In the genomic region with DNA sequence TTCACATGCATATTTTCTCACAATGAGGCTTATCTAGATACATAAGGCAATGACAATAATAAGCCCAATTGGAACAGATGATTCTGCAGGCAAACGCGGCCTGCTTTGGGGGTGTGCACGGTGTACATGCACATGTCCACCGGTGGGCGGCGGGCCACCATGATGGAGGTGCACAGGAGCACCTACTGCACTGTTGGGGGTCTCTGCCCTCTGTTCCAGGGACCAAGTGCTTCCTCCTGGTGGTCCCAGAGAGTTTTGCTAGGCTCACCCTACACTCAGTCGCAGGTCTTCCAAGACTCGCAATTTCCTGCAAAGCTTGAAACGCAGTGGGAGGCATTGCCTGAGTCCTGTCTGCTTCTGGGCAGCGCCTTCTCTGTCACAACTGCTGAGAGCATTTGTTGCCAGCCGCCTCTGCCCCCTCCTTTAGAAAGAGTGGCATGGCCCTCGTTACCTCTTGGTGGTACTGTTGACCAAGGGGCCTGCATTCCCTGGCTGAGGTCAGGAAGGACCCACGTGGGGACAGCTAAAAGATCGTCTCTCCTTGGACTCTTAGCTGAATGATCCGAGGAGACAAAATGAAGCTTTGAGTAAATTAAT, we compare ENCODE assay signal across 22 cellular contexts.
"Had no signal": no experiment of that assay in that cellular context is flagged by ENCODE, and none has a peak within 500 bp of the region (broad histone marks: within the 10 kb centered on the region; RNA-seq: fewer than 3 reads in every experiment).

No MANE protein-coding gene starts in this region.

- H3K36me3 ChIP-seq: neutrophil, sigmoid colon, thyroid gland had no signal

- H3K27ac Mint-ChIP-seq: activated naive CD4-positive, alpha-beta T cell treated with anti-CD3 and anti-CD28 coated beads, Interleukin-2, amount 10 ng/mL, durations not matched to agents 7 days and 5 days; dendritic cell treated with granulocyte-macrophage colony-stimulating factor and Interleukin-4, amounts not matched to agents 40 ng/mL and 50 ng/mL, for 4 days; natural killer cell; T-helper 17 cell had no signal

- H3K4me2 ChIP-seq: smooth muscle cell had no signal

- H3K4me3 ChIP-seq: sigmoid colon, smooth muscle cell, thyroid gland had no signal

- H3K36me3 Mint-ChIP-seq: natural killer cell had no signal

- H3K9me3 ChIP-seq: neutrophil, thyroid gland had no signal

- H3K4me1 Mint-ChIP-seq: activated naive CD4-positive, alpha-beta T cell treated with anti-CD3 and anti-CD28 coated beads, Interleukin-2, amount 10 ng/mL, durations not matched to agents 7 days and 5 days had no signal

- DNase-seq: activated CD4-positive, alpha-beta T cell treated with anti-CD3 and anti-CD28 coated beads for 4 hours; activated CD4-positive, alpha-beta T cell treated with anti-CD3 and anti-CD28 coated beads, Interleukin-2, amount 50 U/mL, for 48 hours; activated CD4-positive, CD25-positive, alpha-beta regulatory T cell; activated effector memory CD4-positive, alpha-beta T cell treated with anti-CD3 and anti-CD28 coated beads, Interleukin-2, amount 50 U/mL, for 16 hours; activated naive CD4-positive, alpha-beta T cell treated with anti-CD3 and anti-CD28 coated beads, Interleukin-2, amount 10 ng/mL, durations not matched to agents 7 days and 5 days; activated T-cell treated with anti-CD3 and anti-CD28 coated beads for 4 hours; effector CD4-positive, alpha-beta T cell; foreskin melanocyte; left ventricle myocardium superior; midbrain; natural killer cell; sigmoid colon; stimulated activated CD4-positive, alpha-beta T cell treated with anti-CD3 and anti-CD28 coated beads, Interleukin-2, amount 100 ng/mL, for 48 hours; stimulated activated CD8-positive, alpha-beta memory T cell treated with anti-CD3 and anti-CD28 coated beads, Interleukin-4, amount 100 ng/mL, for 48 hours; stimulated activated naive CD4-positive, alpha-beta T cell treated with Interleukin-2 at 50 U/mL for 16 hours; SW 1271; T-helper 17 cell; thyroid gland had no signal

- H3K27ac ChIP-seq: neutrophil, parathyroid adenoma, sigmoid colon, thyroid gland had no signal

- H3K4me1 ChIP-seq: parathyroid adenoma, thyroid gland had no signal

- H3K27me3 ChIP-seq: neutrophil, sigmoid colon, thyroid gland had no signal

- H2AFZ ChIP-seq: parathyroid adenoma had no signal

- ATAC-seq: left ventricle myocardium superior, natural killer cell, T-helper 17 cell had no signal

- H3K79me2 ChIP-seq: parathyroid adenoma had no signal

- H3K4me3 Mint-ChIP-seq: activated naive CD4-positive, alpha-beta T cell treated with anti-CD3 and anti-CD28 coated beads, Interleukin-2, amount 10 ng/mL, durations not matched to agents 7 days and 5 days; dendritic cell treated with granulocyte-macrophage colony-stimulating factor and Interleukin-4, amounts not matched to agents 40 ng/mL and 50 ng/mL, for 4 days; natural killer cell; T-helper 17 cell had no signal

- H3K9ac ChIP-seq: parathyroid adenoma had no signal
